11 cellular contexts compared by ENCODE assay signal in the genomic region with DNA sequence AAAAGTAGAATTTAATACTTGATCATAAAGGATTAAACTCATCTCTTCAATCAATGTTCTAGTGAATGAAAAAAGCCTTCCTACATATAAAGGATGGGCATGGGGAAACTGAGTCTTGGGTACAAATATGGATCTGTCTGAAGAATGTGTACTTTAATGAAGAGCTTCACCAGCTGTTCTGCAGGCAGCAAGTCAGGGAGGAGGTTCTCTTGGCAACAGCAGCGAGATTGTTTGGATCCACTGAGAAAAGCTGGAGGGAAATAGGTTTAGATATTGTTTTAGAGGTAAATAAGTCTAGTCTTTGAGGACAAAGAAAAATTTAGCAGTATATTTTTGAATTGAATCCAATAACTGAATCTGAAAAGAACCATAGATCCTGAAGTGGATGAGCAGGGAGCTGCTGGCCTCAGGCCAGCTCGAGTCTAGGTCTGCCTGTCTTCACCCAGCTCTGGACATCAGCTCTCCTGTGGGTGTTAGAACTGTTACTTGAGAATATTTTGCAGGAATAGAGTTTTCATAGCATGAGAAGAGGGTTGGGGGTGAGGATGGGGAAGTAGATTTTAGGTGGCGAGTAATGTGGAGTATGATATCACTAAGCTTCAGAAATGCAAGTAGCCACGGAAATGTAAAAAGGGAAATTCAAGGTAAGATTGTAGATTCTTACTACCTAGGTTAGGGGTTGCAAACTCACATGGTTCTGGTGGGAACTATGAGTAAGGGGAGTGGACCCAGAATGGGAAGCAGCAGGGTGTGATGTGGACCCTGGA. TPM values are rescaled to one million over a fixed set of nuclear protein-coding genes. Genes with fewer than 3 reads are reported as not detected.
DNase-seq lines count a peak whose midpoint lies in the region; ATAC-seq and TF ChIP-seq lines count a peak whose summit lies in the region.
"Had no signal": no experiment of that assay in that cellular context is flagged by ENCODE, and none has a peak within 500 bp of the region (broad histone marks: within the 10 kb centered on the region; RNA-seq: fewer than 3 reads in every experiment).

No MANE protein-coding gene starts in this region.

- H3K27ac ChIP-seq in CD4-positive, alpha-beta T cell (ENCODE audit: low read depth, low read length) = peak overlapping the region; percentile 86
- peak overlapping the region; percentile 50 for H3K27ac ChIP-seq in HL-60 (replicated peaks)
- H3K27ac ChIP-seq: SJSA1 had no signal

- CTCF ChIA-PET in CD4-positive, alpha-beta T cell (lab: Charles Lee) = interaction anchor here (0.9 to 2.4 kb wide), 8 partner anchors 8 to 148 kb away, joined by 3 to 8 read pairs (median 3); no protein-coding TSS in a partner anchor

- no peak for ATAC-seq in CD4-positive, alpha-beta T cell (ENCODE audit: poor library complexity)
- no peak for ATAC-seq in activated T-helper 17 cell treated with anti-CD3 and anti-CD28 coated beads, Interleukin-2, amount 50 U/mL, for 72 hours (replicated peaks)
- no peak for ATAC-seq in naive B cell (ENCODE audit: low read depth in 2 of 2)
- no peak for ATAC-seq in HG02970 (IDR thresholded peaks at IDR 0.05; ENCODE audit: low FRiP score, unreplicated experiment)
- ATAC-seq in GM18517 (IDR thresholded peaks at IDR 0.05; ENCODE audit: unreplicated experiment) = no peak

- intact Hi-C loops in CD4-positive, alpha-beta T cell (cut with DNase I, micrococcal nuclease) = loop anchor here (2.0 to 10.0 kb wide), 3 partner anchors 15 to 409 kb away; partner anchors contain the start of gene USP3 (in 1 of the 2)

- POLR2A ChIA-PET in CD4-positive, alpha-beta T cell (lab: Charles Lee) = interaction anchor here (0.6 to 8.1 kb wide), 13 partner anchors 8 to 147 kb away, joined by 3 to 176 read pairs (median 10); partner anchors contain the start of genes APH1B and RPS27L

- H3K9me3 ChIP-seq in CD4-positive, alpha-beta T cell (ENCODE audit: control insufficient read depth, low read length) = no peaks in the 10 kb centered on the region
- H3K9me3 ChIP-seq: SJSA1 had no signal

- peak overlapping the region; percentile 95 for H3K27ac Mint-ChIP-seq in CD4-positive, alpha-beta T cell
- H3K27ac Mint-ChIP-seq in activated T-helper 17 cell treated with anti-CD3 and anti-CD28 coated beads, Interleukin-2, amount 50 U/mL, for 72 hours = peak overlapping the region; percentile 78
- peak overlapping the region; percentile 38 to 96 (median 78) for H3K27ac Mint-ChIP-seq in naive B cell

- H3K4me3 ChIP-seq in HL-60 (replicated peaks; ENCODE audit: insufficient read depth, low read length) = no peak overlapping the region
- H3K4me3 ChIP-seq: SJSA1, skin epidermis had no signal

- DNase-seq in CD4-positive, alpha-beta T cell = no peak
- DNase-seq in HL-60 (ENCODE audit: low read depth in 1 of 2, low spot score in 1 of 2) (peak in 1 of 2 experiments; percentile 33), naive B cell (no peak), HuH-7.5 (ENCODE audit: low spot score) (no peak), NCI-H187 (lab: John Stamatoyannopoulos, UW) (no peak)
- DNase-seq: islet precursor cell had no signal

- H3K36me3 Mint-ChIP-seq in CD4-positive, alpha-beta T cell (ENCODE audit: low read depth) = peaks cover 20% of the 10 kb centered on the region
- H3K36me3 Mint-ChIP-seq in activated T-helper 17 cell treated with anti-CD3 and anti-CD28 coated beads, Interleukin-2, amount 50 U/mL, for 72 hours (ENCODE audit: low read depth) = peaks cover 99% of the 10 kb centered on the region
- H3K36me3 Mint-ChIP-seq in naive B cell = no peaks in the 10 kb centered on the region

- no peaks in the 10 kb centered on the region for H3K27me3 Mint-ChIP-seq in CD4-positive, alpha-beta T cell
- H3K27me3 Mint-ChIP-seq in activated T-helper 17 cell treated with anti-CD3 and anti-CD28 coated beads, Interleukin-2, amount 50 U/mL, for 72 hours = no peaks in the 10 kb centered on the region
- no peaks in the 10 kb centered on the region for H3K27me3 Mint-ChIP-seq in naive B cell

- H3K27me3 ChIP-seq in CD4-positive, alpha-beta T cell (ENCODE audit: control insufficient read depth, insufficient read depth, low read length) = no peaks in the 10 kb centered on the region
- no peaks in the 10 kb centered on the region for H3K27me3 ChIP-seq in HL-60 (ENCODE audit: insufficient read depth, poor library complexity, severe bottlenecking)
- H3K27me3 ChIP-seq: SJSA1 had no signal

- H3K9me3 Mint-ChIP-seq in CD4-positive, alpha-beta T cell = no peaks in the 10 kb centered on the region
- no peaks in the 10 kb centered on the region for H3K9me3 Mint-ChIP-seq in activated T-helper 17 cell treated with anti-CD3 and anti-CD28 coated beads, Interleukin-2, amount 50 U/mL, for 72 hours
- H3K9me3 Mint-ChIP-seq in naive B cell = no peaks in the 10 kb centered on the region

- H3K4me1 Mint-ChIP-seq in CD4-positive, alpha-beta T cell (ENCODE audit: low read depth) = peaks cover 95% of the 10 kb centered on the region
- H3K4me1 Mint-ChIP-seq in activated T-helper 17 cell treated with anti-CD3 and anti-CD28 coated beads, Interleukin-2, amount 50 U/mL, for 72 hours = peaks cover 65% of the 10 kb centered on the region
- H3K4me1 Mint-ChIP-seq in naive B cell = peaks cover 61 to 84% (median 67%) of the 10 kb centered on the region in 3 donors

- peak overlapping the region; percentile 68 for H3K4me3 Mint-ChIP-seq in CD4-positive, alpha-beta T cell
- peak overlapping the region; percentile 92 for H3K4me3 Mint-ChIP-seq in activated T-helper 17 cell treated with anti-CD3 and anti-CD28 coated beads, Interleukin-2, amount 50 U/mL, for 72 hours
- peak overlapping the region; percentile 37 to 91 (median 70) for H3K4me3 Mint-ChIP-seq in naive B cell

- TF ChIP-seq CTCF in CD4-positive, alpha-beta T cell (IDR thresholded peaks at IDR 0.05) = no peak
- no peak for TF ChIP-seq CTCF in HL-60 (IDR thresholded peaks at IDR 0.05; ENCODE audit: insufficient read depth, low read length)

RNA-seq across cellular contexts. Expression of gene RAB8B, which starts 6.0 kb away (rescaled TPM):
- total RNA-seq in CD4-positive, alpha-beta T cell = 10 to 100 TPM; 74.5 to 75.2 TPM
- 100 to 1,000 TPM in 1 of 2 donors, 10 to 100 TPM in 1; 68.1 to 185 TPM for total RNA-seq in activated T-helper 17 cell treated with anti-CD3 and anti-CD28 coated beads, Interleukin-2, amount 50 U/mL, for 72 hours
- 10 to 100 TPM; 24.4 to 64.4 (median 58.6) TPM for polyA plus RNA-seq in naive B cell (ENCODE audit: low read depth in 6 of 6)

RNA-seq across cellular contexts. Expression of gene RPS27L, which starts 38.2 kb away (rescaled TPM):
- 10 to 100 TPM; 40.0 to 43.1 TPM for total RNA-seq in CD4-positive, alpha-beta T cell
- total RNA-seq in activated T-helper 17 cell treated with anti-CD3 and anti-CD28 coated beads, Interleukin-2, amount 50 U/mL, for 72 hours = 100 to 1,000 TPM; 187 to 240 TPM
- 100 to 1,000 TPM in 5 of 6 donors, 10 to 100 TPM in 1; 87.2 to 215 (median 166) TPM for polyA plus RNA-seq in naive B cell (ENCODE audit: low read depth in 6 of 6)

Comparison
In these comparisons a context has a peak if more than half of its experiments do, and no peak if none do; other contexts are left out.
1. RNA of gene RPS27L, which starts 38.2 kb away (total RNA-seq): 187 to 240 TPM in activated T-helper 17 cell treated with anti-CD3 and anti-CD28 coated beads, Interleukin-2, amount 50 U/mL, for 72 hours; 40.0 to 43.1 TPM in CD4-positive, alpha-beta T cell; every median in the first group is over 4 times any median in the second.
2. Peak in every context shown above with its lines, with median percentiles within 50 percentile points of each other: H3K27ac Mint-ChIP-seq and H3K4me3 Mint-ChIP-seq.